In the genomic region with DNA sequence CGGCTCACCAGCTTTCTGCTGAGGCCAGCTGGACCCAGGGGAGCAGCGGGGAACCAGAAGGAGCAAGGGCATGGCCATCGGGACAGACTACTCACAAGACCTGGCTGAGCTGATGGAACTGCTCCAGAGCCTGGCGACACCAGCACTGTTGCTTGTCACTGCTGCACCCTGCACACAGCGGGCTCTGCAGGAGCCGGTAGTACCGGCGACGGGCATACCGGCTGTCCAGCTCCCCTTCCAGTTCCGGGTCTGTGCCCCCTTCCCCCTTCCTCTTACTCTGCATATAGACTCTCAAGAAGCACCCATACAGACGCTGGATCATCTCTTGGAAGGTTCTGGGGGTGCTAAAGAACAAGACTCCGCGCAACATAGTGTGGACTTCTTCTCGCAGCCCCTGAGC, we compare ENCODE assay signal across 8 cellular contexts. TPM values are rescaled to one million over a fixed set of nuclear protein-coding genes. Genes with fewer than 3 reads are reported as not detected.
DNase-seq lines count a peak whose midpoint lies in the region; ATAC-seq and TF ChIP-seq lines count a peak whose summit lies in the region.

No MANE protein-coding gene starts in this region.

- peaks cover 28% of the 10 kb centered on the region for H3K4me1 Mint-ChIP-seq in T-helper 17 cell

- no peaks in the 10 kb centered on the region for H3K9me3 ChIP-seq in T-helper 17 cell (ENCODE audit: control insufficient read depth, low read length, poor library complexity, severe bottlenecking)

- DNase-seq in T-helper 17 cell (no peak), foreskin fibroblast (no peak), skeletal muscle cell (ENCODE audit: low read depth) (no peak), COR-L47 (lab: John Stamatoyannopoulos, UW) (no peak), A172 (ENCODE audit: low spot score) (no peak), SHP77 treated with DMSO at 0.1 percent for 48 hours (lab: John Stamatoyannopoulos, UW) (no peak)

- ATAC-seq in T-helper 17 cell = no peak
- no peak for ATAC-seq in GM18511 (IDR thresholded peaks at IDR 0.05; ENCODE audit: unreplicated experiment)

- H3K27me3 Mint-ChIP-seq in T-helper 17 cell = no peaks in the 10 kb centered on the region

- peak overlapping the region; percentile 89 for H3K27ac Mint-ChIP-seq in T-helper 17 cell

- peak overlapping the region; percentile 84 for H3K4me3 ChIP-seq in GM12875 (ENCODE audit: low read depth, low read length)
- H3K4me3 ChIP-seq in foreskin fibroblast (ENCODE audit: low read depth in 1 of 2, low read length in 2 of 2) = peak overlapping the region; percentile 98 to 99
- H3K4me3 ChIP-seq in skeletal muscle cell (ENCODE audit: low read depth, low read length) = peak overlapping the region; percentile 98

- H3K4me3 Mint-ChIP-seq in T-helper 17 cell = peak overlapping the region; percentile 94

- TF ChIP-seq CTCF in GM12875 (IDR thresholded peaks at IDR 0.05; ENCODE audit: borderline replicate concordance, insufficient read depth, low read depth, low read length) = no peak
- no peak for TF ChIP-seq CTCF in foreskin fibroblast (IDR thresholded peaks at IDR 0.05; ENCODE audit: low read depth, low read length)

- no peaks in the 10 kb centered on the region for H3K36me3 Mint-ChIP-seq in T-helper 17 cell (ENCODE audit: low read depth)

RNA-seq across cellular contexts. Expression of a gene that starts 1.0 kb away (rescaled TPM):
- 100 to 1,000 TPM; 114 to 116 TPM for total RNA-seq in T-helper 17 cell
- total RNA-seq in A172 (2014; rRNA removed; shearing (Covaris generic)) = 23.1 and 29.2 TPM in 2 replicates

RNA-seq across cellular contexts. Expression of a gene that starts 1.1 kb away (rescaled TPM):
- 10 to 100 TPM; 39.4 to 48.3 TPM for total RNA-seq in T-helper 17 cell
- 257 and 270 TPM in 2 replicates for total RNA-seq in A172 (2014; rRNA removed; shearing (Covaris generic))

RNA-seq across cellular contexts. Expression of a gene that starts 13.2 kb away (rescaled TPM):
- total RNA-seq in T-helper 17 cell = 1 to 10 TPM; 5.7 to 6.3 TPM
- total RNA-seq in A172 (2014; rRNA removed; shearing (Covaris generic)) = 26.9 and 34.5 TPM in 2 replicates

RNA-seq across cellular contexts. Expression of a gene that starts 15.5 kb away (rescaled TPM):
- not detected for total RNA-seq in T-helper 17 cell
- not detected in 2 replicates for total RNA-seq in A172 (2014; rRNA removed; shearing (Covaris generic))

RNA-seq across cellular contexts. Expression of a gene that starts 17.5 kb away (rescaled TPM):
- total RNA-seq in T-helper 17 cell = not detected
- total RNA-seq in A172 (2014; rRNA removed; shearing (Covaris generic)) = not detected in 2 replicates
